1 cellular context compared by ENCODE assay signal in genomic region chr19:16756649-16757048, GRCh38.
TF ChIP-seq lines count a peak whose summit lies in the region.

No MANE protein-coding gene starts in this region.

TF ChIP-seq in WTC11, 78 proteins besides CTCF, POLR2A, EP300 and RAD21 (continued from another document):
- TF ChIP-seq ZNF281 (CRISPR knock-in tag; IDR thresholded peaks at IDR 0.05) (no peak), IRF2 (CRISPR knock-in tag; IDR thresholded peaks at IDR 0.05; ENCODE audit: borderline replicate concordance, low read depth) (no peak), TP53 (CRISPR knock-in tag; IDR thresholded peaks at IDR 0.05) (no peak)
- TF ChIP-seq, protein P1, sequence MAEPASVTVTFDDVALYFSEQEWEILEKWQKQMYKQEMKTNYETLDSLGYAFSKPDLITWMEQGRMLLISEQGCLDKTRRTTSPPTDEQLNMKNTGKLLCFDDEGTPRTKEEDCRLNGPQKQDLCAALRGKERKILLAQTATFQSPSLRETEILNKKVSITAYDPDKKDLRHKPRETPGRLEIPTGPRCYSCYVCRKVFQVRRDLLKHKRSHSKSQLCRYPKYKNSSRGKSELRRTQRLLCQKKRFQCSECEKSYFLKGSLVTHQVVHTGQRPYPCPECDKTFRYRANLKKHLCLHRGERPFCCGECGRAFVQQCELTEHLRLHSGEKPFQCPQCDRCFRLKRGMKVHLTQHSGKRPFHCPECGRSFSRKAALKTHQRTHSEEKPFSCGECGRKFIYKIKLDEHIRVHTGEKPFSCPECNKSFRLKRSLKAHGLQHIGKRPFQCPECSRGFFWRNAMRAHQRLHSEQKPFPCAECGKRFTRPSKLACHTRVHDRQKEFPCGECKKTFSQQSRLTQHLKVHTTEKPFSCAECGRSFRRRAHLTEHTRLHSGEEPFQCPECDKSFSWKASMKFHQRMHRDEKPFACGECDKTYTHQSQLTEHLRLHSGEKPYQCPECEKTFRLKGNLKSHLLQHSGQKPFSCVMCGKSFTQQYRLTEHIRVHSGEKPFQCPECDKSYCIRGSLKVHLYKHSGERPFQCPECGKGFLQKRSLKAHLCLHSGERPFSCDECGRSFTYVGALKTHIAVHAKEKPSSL (CRISPR knock-in tag; conservative IDR thresholded peaks at IDR 0.05) = no peak
